In genomic region chr3:31813686-31814085, GRCh38 we compare ENCODE assay signal across 19 cellular contexts.
DNase-seq lines count a peak whose midpoint lies in the region; ATAC-seq, FAIRE-seq and TF ChIP-seq lines count a peak whose summit lies in the region.
"Had no signal": no experiment of that assay in that cellular context is flagged by ENCODE, and none has a peak within 500 bp of the region (broad histone marks: within the 10 kb centered on the region; RNA-seq: fewer than 3 reads in every experiment).

No MANE protein-coding gene starts in this region.

- H3K79me2 ChIP-seq in Karpas-422 (ENCODE audit: low read length) = peaks cover 95% of the 10 kb centered on the region

- no peaks in the 10 kb centered on the region for H3K9me2 ChIP-seq in Karpas-422 (replicated peaks; ENCODE audit: insufficient read depth, low read length)

- peaks cover 56% of the 10 kb centered on the region for H3K4me1 ChIP-seq in Karpas-422 (ENCODE audit: low read length)
- peaks cover 6% of the 10 kb centered on the region for H3K4me1 ChIP-seq in foreskin keratinocyte
- no peaks in the 10 kb centered on the region for H3K4me1 ChIP-seq in testis
- H3K4me1 ChIP-seq: Caco-2, HAP-1 had no signal

- H3K27me3 Mint-ChIP-seq in stimulated activated memory B cell treated with anti-CD40 and anti-IgM and Interleukin-4, amounts not matched to agents 10 μg/mL and 1 μg/mL and 100 μg/mL, for 72 hours = no peaks in the 10 kb centered on the region
- H3K27me3 Mint-ChIP-seq: CD4-positive, alpha-beta T cell had no signal

- H3K4me3 Mint-ChIP-seq in stimulated activated memory B cell treated with anti-CD40 and anti-IgM and Interleukin-4, amounts not matched to agents 10 μg/mL and 1 μg/mL and 100 μg/mL, for 72 hours = no peak overlapping the region
- H3K4me3 Mint-ChIP-seq: CD4-positive, alpha-beta T cell had no signal

- H3K4me2 ChIP-seq in Karpas-422 (ENCODE audit: low read depth, low read length, poor library complexity, severe bottlenecking) = no peak overlapping the region

- H3K36me3 ChIP-seq in Karpas-422 (ENCODE audit: insufficient read depth, low read length) (peaks cover 23% of the 10 kb centered on the region; the same call in 1 of the 2 replicates), bronchial epithelial cell (ENCODE audit: control insufficient read depth, insufficient read depth, low read length) (peaks cover 1% of the 10 kb centered on the region), testis (ENCODE audit: low read depth, missing control alignments) (no peaks in the 10 kb centered on the region)
- H3K36me3 ChIP-seq: HAP-1 had no signal

- H3K27me3 ChIP-seq in Karpas-422 (ENCODE audit: low read length) = no peaks in the 10 kb centered on the region
- no peaks in the 10 kb centered on the region for H3K27me3 ChIP-seq in bronchial epithelial cell (ENCODE audit: control insufficient read depth, insufficient read depth, low read length)
- H3K27me3 ChIP-seq in foreskin keratinocyte = no peaks in the 10 kb centered on the region
- no peaks in the 10 kb centered on the region for H3K27me3 ChIP-seq in testis

- H3K4me3 ChIP-seq in Karpas-422 (ENCODE audit: low read length) = no peak overlapping the region
- H3K4me3 ChIP-seq in bronchial epithelial cell (ENCODE audit: low read depth, low read length) = no peak overlapping the region
- no peak overlapping the region for H3K4me3 ChIP-seq in testis
- H3K4me3 ChIP-seq: GM23248, HAP-1 had no signal

- FAIRE-seq in bronchial epithelial cell (lab: Jason Lieb, UNC) = no peak
- FAIRE-seq: A204.1, D721Med, G401.6, GM12891, HepG2 had no signal

- H2AFZ ChIP-seq in Karpas-422 (ENCODE audit: low read length) = no peak overlapping the region
- H2AFZ ChIP-seq: GM23248 had no signal

- H3K36me3 Mint-ChIP-seq in stimulated activated memory B cell treated with anti-CD40 and anti-IgM and Interleukin-4, amounts not matched to agents 10 μg/mL and 1 μg/mL and 100 μg/mL, for 72 hours = peaks cover 37% of the 10 kb centered on the region

- H3K9ac ChIP-seq in Karpas-422 (ENCODE audit: low read length) = no peak overlapping the region
- H3K9ac ChIP-seq: GM23248 had no signal

- H3K27ac Mint-ChIP-seq in stimulated activated memory B cell treated with anti-CD40 and anti-IgM and Interleukin-4, amounts not matched to agents 10 μg/mL and 1 μg/mL and 100 μg/mL, for 72 hours = peak overlapping the region; percentile 72
- H3K27ac Mint-ChIP-seq: CD4-positive, alpha-beta T cell had no signal

- no peaks in the 10 kb centered on the region; the same call in 1 of the 2 replicates for H4K20me1 ChIP-seq in Karpas-422 (ENCODE audit: insufficient read depth, low read depth, low read length)

- peak; percentile 67 for ATAC-seq in foreskin keratinocyte
- no peak for ATAC-seq in stimulated activated memory B cell treated with anti-CD40 and anti-IgM and Interleukin-4, amounts not matched to agents 10 μg/mL and 1 μg/mL and 100 μg/mL, for 72 hours
- ATAC-seq in SK-N-SH treated with all-trans-retinoic acid at 6 μM for 48 hours = no peak
- ATAC-seq: HepG2 had no signal

- peaks cover 61% of the 10 kb centered on the region for H3K4me1 Mint-ChIP-seq in stimulated activated memory B cell treated with anti-CD40 and anti-IgM and Interleukin-4, amounts not matched to agents 10 μg/mL and 1 μg/mL and 100 μg/mL, for 72 hours

- intact Hi-C loops in testis (cut with DNase I; ENCODE audit: low total_unique reads) = no loop called here

- H3K27ac ChIP-seq in Karpas-422 (ENCODE audit: low read length) = peak overlapping the region; percentile 44
- H3K27ac ChIP-seq in foreskin keratinocyte = no peak overlapping the region
- no peak overlapping the region for H3K27ac ChIP-seq in testis
- H3K27ac ChIP-seq: C4-2B, GM23248 had no signal

- DNase-seq in Karpas-422 (no peak), bronchial epithelial cell (ENCODE audit: low read depth) (peak; percentile 53), foreskin keratinocyte (peak; percentile 55 to 70), testis (no peak), NOMO-1 treated with DMSO at 0.1 percent for 48 hours (lab: John Stamatoyannopoulos, UW; ENCODE audit: unreplicated experiment) (no peak)
- no peak for DNase-seq in activated CD8-positive, alpha-beta memory T cell treated with anti-CD3 and anti-CD28 coated beads, Interleukin-2, amount 50 U/mL, for 4 hours
- DNase-seq: ACHN; Caco-2; CD4-positive, alpha-beta T cell had no signal

- TF ChIP-seq POLR2A in testis (IDR thresholded peaks at IDR 0.05) = no peak

- TF ChIP-seq CTCF in bronchial epithelial cell (IDR thresholded peaks at IDR 0.05; ENCODE audit: insufficient read depth, low read length, severe bottlenecking) (no peak), foreskin keratinocyte (conservative IDR thresholded peaks at IDR 0.05) (no peak), testis (IDR thresholded peaks at IDR 0.05) (no peak)

- no peaks in the 10 kb centered on the region for H3K9me3 Mint-ChIP-seq in stimulated activated memory B cell treated with anti-CD40 and anti-IgM and Interleukin-4, amounts not matched to agents 10 μg/mL and 1 μg/mL and 100 μg/mL, for 72 hours
- H3K9me3 Mint-ChIP-seq: CD4-positive, alpha-beta T cell had no signal

- 96 to 97% methylated on average over 3 to 7 of the region's 7 CpGs for WGBS in testis, 2 donors

- no peaks in the 10 kb centered on the region for H3K9me3 ChIP-seq in Karpas-422 (ENCODE audit: low read length)
- no peaks in the 10 kb centered on the region for H3K9me3 ChIP-seq in testis
- H3K9me3 ChIP-seq: Caco-2, HAP-1 had no signal

TF ChIP-seq in SK-N-SH treated with all-trans-retinoic acid at 6 μM for 48 hours, 23 proteins besides CTCF, POLR2A, EP300 and RAD21 (continues in another document):
- TF ChIP-seq ESRRG (CRISPR knock-in tag; IDR thresholded peaks at IDR 0.05) = no peak
- no peak for TF ChIP-seq ZNF70 (CRISPR knock-in tag; IDR thresholded peaks at IDR 0.05)
- TF ChIP-seq, protein P1, sequence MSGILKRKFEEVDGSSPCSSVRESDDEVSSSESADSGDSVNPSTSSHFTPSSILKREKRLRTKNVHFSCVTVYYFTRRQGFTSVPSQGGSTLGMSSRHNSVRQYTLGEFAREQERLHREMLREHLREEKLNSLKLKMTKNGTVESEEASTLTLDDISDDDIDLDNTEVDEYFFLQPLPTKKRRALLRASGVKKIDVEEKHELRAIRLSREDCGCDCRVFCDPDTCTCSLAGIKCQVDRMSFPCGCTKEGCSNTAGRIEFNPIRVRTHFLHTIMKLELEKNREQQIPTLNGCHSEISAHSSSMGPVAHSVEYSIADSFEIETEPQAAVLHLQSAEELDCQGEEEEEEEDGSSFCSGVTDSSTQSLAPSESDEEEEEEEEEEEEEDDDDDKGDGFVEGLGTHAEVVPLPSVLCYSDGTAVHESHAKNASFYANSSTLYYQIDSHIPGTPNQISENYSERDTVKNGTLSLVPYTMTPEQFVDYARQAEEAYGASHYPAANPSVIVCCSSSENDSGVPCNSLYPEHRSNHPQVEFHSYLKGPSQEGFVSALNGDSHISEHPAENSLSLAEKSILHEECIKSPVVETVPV (CRISPR knock-in tag; IDR thresholded peaks at IDR 0.05) = no peak
- TF ChIP-seq SNAI2 (CRISPR knock-in tag; IDR thresholded peaks at IDR 0.05) = no peak
- TF ChIP-seq OSR1 (CRISPR knock-in tag; IDR thresholded peaks at IDR 0.05) = no peak
- no peak for TF ChIP-seq CSDC2 (CRISPR knock-in tag; IDR thresholded peaks at IDR 0.05)
- TF ChIP-seq, protein P2, sequence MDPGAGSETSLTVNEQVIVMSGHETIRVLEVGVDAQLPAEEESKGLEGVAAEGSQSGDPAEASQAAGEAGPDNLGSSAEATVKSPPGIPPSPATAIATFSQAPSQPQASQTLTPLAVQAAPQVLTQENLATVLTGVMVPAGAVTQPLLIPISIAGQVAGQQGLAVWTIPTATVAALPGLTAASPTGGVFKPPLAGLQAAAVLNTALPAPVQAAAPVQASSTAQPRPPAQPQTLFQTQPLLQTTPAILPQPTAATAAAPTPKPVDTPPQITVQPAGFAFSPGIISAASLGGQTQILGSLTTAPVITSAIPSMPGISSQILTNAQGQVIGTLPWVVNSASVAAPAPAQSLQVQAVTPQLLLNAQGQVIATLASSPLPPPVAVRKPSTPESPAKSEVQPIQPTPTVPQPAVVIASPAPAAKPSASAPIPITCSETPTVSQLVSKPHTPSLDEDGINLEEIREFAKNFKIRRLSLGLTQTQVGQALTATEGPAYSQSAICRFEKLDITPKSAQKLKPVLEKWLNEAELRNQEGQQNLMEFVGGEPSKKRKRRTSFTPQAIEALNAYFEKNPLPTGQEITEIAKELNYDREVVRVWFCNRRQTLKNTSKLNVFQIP (CRISPR knock-in tag; IDR thresholded peaks at IDR 0.05; ENCODE audit: borderline replicate concordance, low read depth) = no peak
- no peak for TF ChIP-seq ZFP3 (CRISPR knock-in tag; IDR thresholded peaks at IDR 0.05)
- no peak for TF ChIP-seq ZNF8 (CRISPR knock-in tag; IDR thresholded peaks at IDR 0.05)
- TF ChIP-seq, protein P3, sequence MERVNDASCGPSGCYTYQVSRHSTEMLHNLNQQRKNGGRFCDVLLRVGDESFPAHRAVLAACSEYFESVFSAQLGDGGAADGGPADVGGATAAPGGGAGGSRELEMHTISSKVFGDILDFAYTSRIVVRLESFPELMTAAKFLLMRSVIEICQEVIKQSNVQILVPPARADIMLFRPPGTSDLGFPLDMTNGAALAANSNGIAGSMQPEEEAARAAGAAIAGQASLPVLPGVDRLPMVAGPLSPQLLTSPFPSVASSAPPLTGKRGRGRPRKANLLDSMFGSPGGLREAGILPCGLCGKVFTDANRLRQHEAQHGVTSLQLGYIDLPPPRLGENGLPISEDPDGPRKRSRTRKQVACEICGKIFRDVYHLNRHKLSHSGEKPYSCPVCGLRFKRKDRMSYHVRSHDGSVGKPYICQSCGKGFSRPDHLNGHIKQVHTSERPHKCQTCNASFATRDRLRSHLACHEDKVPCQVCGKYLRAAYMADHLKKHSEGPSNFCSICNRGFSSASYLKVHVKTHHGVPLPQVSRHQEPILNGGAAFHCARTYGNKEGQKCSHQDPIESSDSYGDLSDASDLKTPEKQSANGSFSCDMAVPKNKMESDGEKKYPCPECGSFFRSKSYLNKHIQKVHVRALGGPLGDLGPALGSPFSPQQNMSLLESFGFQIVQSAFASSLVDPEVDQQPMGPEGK (CRISPR knock-in tag; IDR thresholded peaks at IDR 0.05; ENCODE audit: borderline replicate concordance) = no peak
- TF ChIP-seq GLIS3 (CRISPR knock-in tag; IDR thresholded peaks at IDR 0.05) = no peak
- no peak for TF ChIP-seq CREB5 (CRISPR knock-in tag; IDR thresholded peaks at IDR 0.05; ENCODE audit: low read depth)
- no peak for TF ChIP-seq ARNTL (CRISPR knock-in tag; IDR thresholded peaks at IDR 0.05; ENCODE audit: borderline replicate concordance, low read depth)

Comparison
In these comparisons a context has a peak if more than half of its experiments do, and no peak if none do; other contexts are left out.
1. DNase-seq: peak in bronchial epithelial cell (single experiment) and foreskin keratinocyte (2 of 2); none in Karpas-422 (single experiment), activated CD8-positive, alpha-beta memory T cell treated with anti-CD3 and anti-CD28 coated beads, Interleukin-2, amount 50 U/mL, for 4 hours (single experiment), testis (single experiment) and NOMO-1 treated with DMSO at 0.1 percent for 48 hours (single experiment).